Comparison of ENCODE assay signal across 8 cellular contexts in the genomic region with DNA sequence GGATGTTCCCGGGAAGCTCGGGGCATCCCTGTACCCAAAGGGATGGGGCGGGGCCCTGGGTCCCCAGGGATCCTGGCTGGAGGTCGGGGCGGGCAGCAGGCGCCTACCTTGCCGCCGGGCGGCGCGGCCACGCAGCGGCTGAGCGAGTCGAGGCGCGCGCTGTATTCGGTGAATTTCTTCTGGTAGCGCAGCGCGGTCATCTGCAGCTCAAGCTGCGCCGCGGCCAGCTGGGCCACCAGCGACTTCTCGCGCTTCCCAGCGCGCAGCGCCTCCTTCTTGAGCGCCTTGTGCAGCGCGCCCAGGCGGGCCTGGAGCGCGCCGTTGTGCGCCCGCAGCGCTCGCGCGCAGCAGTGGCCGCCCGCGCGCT. TPM values are rescaled to one million over a fixed set of nuclear protein-coding genes. Genes with fewer than 3 reads are reported as not detected.
A peak's percentile ranks its signal among the peaks of the same experiment; 100 is the strongest.
DNase-seq lines count a peak whose midpoint lies in the region; ATAC-seq and TF ChIP-seq lines count a peak whose summit lies in the region.

No MANE protein-coding gene starts in this region.

- no peak for TF ChIP-seq CTCF in WI38 (IDR thresholded peaks at IDR 0.05; ENCODE audit: low read depth, low read length)

- H3K27me3 ChIP-seq in H7 (ENCODE audit: control insufficient read depth, insufficient read depth, low read length) (peaks cover 20% of the 10 kb centered on the region), skeletal muscle tissue (ENCODE audit: control insufficient read depth in 3 of 3, insufficient read depth in 3 of 3, low read length in 3 of 3) (no peaks in the 10 kb centered on the region)

- peaks cover 29 to 67% (median 54%) of the 10 kb centered on the region in 3 donors for H3K4me1 ChIP-seq in skeletal muscle tissue (ENCODE audit: control insufficient read depth in 3 of 3, insufficient read depth in 3 of 3, low read length in 3 of 3)

- H3K9me3 ChIP-seq in skeletal muscle tissue (ENCODE audit: control insufficient read depth in 3 of 3, low read length in 3 of 3) = no peaks in the 10 kb centered on the region

- peak overlapping the region; percentile 63 for H3K4me3 ChIP-seq in H7 (ENCODE audit: insufficient read depth, low read depth, low read length)
- H3K4me3 ChIP-seq in WI38 (ENCODE audit: low read depth, low read length) = peak overlapping the region; percentile 83
- peak overlapping the region; percentile 74 to 87 (median 82) for H3K4me3 ChIP-seq in skeletal muscle tissue (ENCODE audit: low read length in 3 of 3)

- peak overlapping the region; percentile 96 for H3K27ac ChIP-seq in skeletal muscle tissue (ENCODE audit: low read depth, low read length)

- DNase-seq in H7 (peak; percentile 83), iPS DF 19.7 (ENCODE audit: low read depth, low spot score) (peak; percentile 48), NCI-H1048 (lab: John Stamatoyannopoulos, UW) (no peak)
- no peak for DNase-seq in stimulated activated CD4-positive, alpha-beta T cell treated with anti-CD3 and anti-CD28 coated beads, Interleukin-2, amount 100 ng/mL, for 24 hours

- H3K9ac ChIP-seq in skeletal muscle tissue (ENCODE audit: low read depth in 1 of 3, low read length in 3 of 3) = peak overlapping the region; percentile 80 to 85 (median 85)

- no peak for ATAC-seq in HG03159 (IDR thresholded peaks at IDR 0.05; ENCODE audit: unreplicated experiment)
- no peak for ATAC-seq in HG02973 (IDR thresholded peaks at IDR 0.05; ENCODE audit: unreplicated experiment)

- H3K36me3 ChIP-seq in H7 (replicated peaks; ENCODE audit: control insufficient read depth, insufficient read depth, low read length) = no peaks in the 10 kb centered on the region
- H3K36me3 ChIP-seq in skeletal muscle tissue (ENCODE audit: control insufficient read depth in 3 of 3, insufficient read depth in 3 of 3, low read length in 3 of 3) = no peaks in the 10 kb centered on the region

RNA-seq across cellular contexts. Expression of a gene that starts 0.8 kb away (rescaled TPM):
- 7.4 and 12.0 TPM in 2 replicates for total RNA-seq in H7 (2014; rRNA removed; shearing (Covaris generic))
- total RNA-seq in skeletal muscle tissue = 50.6 TPM

Comparison
In these comparisons a context has a peak if more than half of its experiments do, and no peak if none do; other contexts are left out.
1. DNase-seq: peak in H7 (single experiment) and iPS DF 19.7 (single experiment); none in stimulated activated CD4-positive, alpha-beta T cell treated with anti-CD3 and anti-CD28 coated beads, Interleukin-2, amount 100 ng/mL, for 24 hours (0 of 2) and NCI-H1048 (single experiment).
2. Peak in every context shown above with its lines, with median percentiles within 50 percentile points of each other: H3K4me3 ChIP-seq.